ENCODE assay signal across 14 cellular contexts in the genomic region with DNA sequence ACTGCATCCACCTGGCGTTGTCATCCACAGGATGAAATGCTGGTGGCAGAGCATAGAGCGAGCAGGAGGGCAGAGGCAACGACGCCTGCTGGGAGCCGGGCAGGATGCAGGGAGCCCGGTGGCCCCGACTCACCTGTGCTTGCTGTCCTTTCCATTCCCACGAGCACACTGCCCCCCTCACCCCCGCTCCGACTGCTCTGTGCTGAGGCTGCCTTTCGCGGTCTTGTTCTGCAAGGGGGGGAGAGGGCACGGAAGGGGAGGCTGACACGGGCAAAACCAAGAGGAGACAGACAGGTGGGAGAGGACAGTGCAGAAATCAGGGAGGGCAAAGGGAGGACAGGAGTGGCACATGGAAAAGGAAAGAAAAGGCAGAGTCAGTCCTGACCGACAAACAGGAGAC. TPM values are rescaled to one million over a fixed set of nuclear protein-coding genes. Genes with fewer than 3 reads are reported as not detected.
"Had no signal": no experiment of that assay in that cellular context is flagged by ENCODE, and none has a peak within 500 bp of the region (broad histone marks: within the 10 kb centered on the region; RNA-seq: fewer than 3 reads in every experiment).

No MANE protein-coding gene starts in this region.

- H3K27ac Mint-ChIP-seq: activated B cell treated with CpG ODN at 0.5 μM for 24 hours; activated CD4-positive, alpha-beta memory T cell treated with anti-CD3 and anti-CD28 coated beads for 36 hours; activated CD4-positive, alpha-beta T cell treated with anti-CD3 and anti-CD28 coated beads, Interleukin-2, amount 10 ng/mL, durations not matched to agents 7 days and 5 days; activated naive CD4-positive, alpha-beta T cell treated with anti-CD3 and anti-CD28 coated beads, Interleukin-2, amount 50 U/mL, for 24 hours; activated T-helper 2 cell treated with anti-CD3 and anti-CD28 coated beads, Interferon-gamma antibody, Interleukin-2, Interleukin-4, amounts not matched to agents 10 μg/mL and 5 μg/mL and 100 μg/mL, durations not matched to agents 14 hours and 24 hours and 36 hours had no signal

- H3K27me3 Mint-ChIP-seq: activated B cell treated with CpG ODN at 0.5 μM for 24 hours; activated CD4-positive, alpha-beta memory T cell treated with anti-CD3 and anti-CD28 coated beads for 36 hours; activated CD4-positive, alpha-beta T cell treated with anti-CD3 and anti-CD28 coated beads, Interleukin-2, amount 10 ng/mL, durations not matched to agents 7 days and 5 days; activated naive CD4-positive, alpha-beta T cell treated with anti-CD3 and anti-CD28 coated beads, Interleukin-2, amount 50 U/mL, for 24 hours had no signal

- H3K27ac ChIP-seq: ascending aorta, body of pancreas, SJSA1 had no signal

- H3K9me3 Mint-ChIP-seq: activated B cell treated with CpG ODN at 0.5 μM for 24 hours; activated CD4-positive, alpha-beta memory T cell treated with anti-CD3 and anti-CD28 coated beads for 36 hours; activated CD4-positive, alpha-beta T cell treated with anti-CD3 and anti-CD28 coated beads, Interleukin-2, amount 10 ng/mL, durations not matched to agents 7 days and 5 days; activated naive CD4-positive, alpha-beta T cell treated with anti-CD3 and anti-CD28 coated beads, Interleukin-2, amount 50 U/mL, for 24 hours; activated T-cell treated with anti-CD3 and anti-CD28 coated beads, Interleukin-2, amount 50 U/mL, for 72 hours; activated T-helper 2 cell treated with anti-CD3 and anti-CD28 coated beads, Interferon-gamma antibody, Interleukin-2, Interleukin-4, amounts not matched to agents 10 μg/mL and 5 μg/mL and 100 μg/mL, durations not matched to agents 14 hours and 24 hours and 36 hours had no signal

- DNase-seq: NCI-H1048, NCI-H187 treated with DMSO at 0.1 percent for 48 hours, NCI-H226 had no signal

- H3K4me3 Mint-ChIP-seq: activated B cell treated with CpG ODN at 0.5 μM for 24 hours; activated CD4-positive, alpha-beta memory T cell treated with anti-CD3 and anti-CD28 coated beads for 36 hours; activated CD4-positive, alpha-beta T cell treated with anti-CD3 and anti-CD28 coated beads, Interleukin-2, amount 10 ng/mL, durations not matched to agents 7 days and 5 days; activated naive CD4-positive, alpha-beta T cell treated with anti-CD3 and anti-CD28 coated beads, Interleukin-2, amount 50 U/mL, for 24 hours; activated T-cell treated with anti-CD3 and anti-CD28 coated beads, Interleukin-2, amount 50 U/mL, for 72 hours had no signal

RNA-seq across cellular contexts. Expression of gene CYP2D6, which starts 37.9 kb away (rescaled TPM):
- total RNA-seq: M059J, Right ventricle myocardium superior had no signal
